8 cellular contexts compared by ENCODE assay signal in the genomic region with DNA sequence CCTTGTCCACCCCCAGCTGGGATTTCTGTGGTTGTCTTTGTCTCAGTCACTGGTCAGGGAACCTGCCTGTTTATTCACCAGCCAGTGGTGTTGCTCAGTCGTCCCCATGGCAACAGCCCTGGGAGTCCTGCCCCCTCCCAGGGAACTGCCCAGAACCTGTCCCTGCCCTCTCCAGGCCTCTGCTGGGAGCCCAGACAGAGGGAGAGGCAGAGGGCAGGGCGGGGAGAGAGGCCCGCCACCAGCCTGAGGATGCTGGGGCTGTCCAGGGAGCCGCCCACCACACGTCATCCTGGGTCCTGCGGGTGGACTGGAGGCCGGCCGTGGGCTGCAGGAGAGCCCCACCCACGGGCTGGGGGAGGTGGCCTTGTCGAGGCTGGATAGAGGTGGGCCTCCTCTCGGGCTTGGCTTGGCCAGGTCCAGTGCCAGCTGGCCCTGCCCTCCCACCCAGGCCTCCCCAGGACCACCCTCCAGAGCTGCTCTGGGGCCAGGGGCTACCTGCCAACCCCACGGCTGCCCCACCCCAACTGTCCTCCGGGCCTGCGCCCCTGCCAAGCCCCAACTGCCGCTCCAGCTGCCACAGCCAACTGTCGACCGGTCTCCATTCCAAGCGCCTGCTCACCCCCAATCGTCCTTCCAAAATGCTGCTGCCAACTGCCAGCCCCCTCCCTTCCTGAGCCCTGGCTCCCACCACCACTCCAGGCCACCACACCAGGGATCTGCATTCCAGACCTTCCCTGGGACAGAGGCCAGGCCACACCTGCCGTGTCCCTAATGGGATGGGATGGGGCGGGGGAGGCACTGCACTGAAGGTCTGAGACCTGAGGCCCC. TPM values are rescaled to one million over a fixed set of nuclear protein-coding genes. Genes with fewer than 3 reads are reported as not detected.
DNase-seq lines count a peak whose midpoint lies in the region; TF ChIP-seq lines count a peak whose summit lies in the region.

No MANE protein-coding gene starts in this region.

- H3K27me3 ChIP-seq in breast epithelium = no peaks in the 10 kb centered on the region

- no peaks in the 10 kb centered on the region for H3K9me3 ChIP-seq in breast epithelium

- in situ Hi-C loops in GM13976 (cut with MboI; ENCODE audit: low sequenced_read_pairs, unreplicated experiment) = no loop called here

- H3K9me3 Mint-ChIP-seq in activated T-helper 1 cell treated with anti-CD3 and anti-CD28 coated beads, Interleukin-12 subunit alpha, Interleukin-12 subunit beta, Interleukin-2, Interleukin-4 antibody, amounts not matched to agents 30 ng/mL and 10 ng/mL and 1 ng/mL, durations not matched to agents 14 hours and 24 hours and 36 hours = no peaks in the 10 kb centered on the region

- no peaks in the 10 kb centered on the region for H3K36me3 ChIP-seq in breast epithelium

- peaks cover 19% of the 10 kb centered on the region for H3K27me3 Mint-ChIP-seq in activated T-helper 1 cell treated with anti-CD3 and anti-CD28 coated beads, Interleukin-12 subunit alpha, Interleukin-12 subunit beta, Interleukin-2, Interleukin-4 antibody, amounts not matched to agents 30 ng/mL and 10 ng/mL and 1 ng/mL, durations not matched to agents 14 hours and 24 hours and 36 hours (ENCODE audit: insufficient read depth)

- H3K36me3 Mint-ChIP-seq in activated T-helper 1 cell treated with anti-CD3 and anti-CD28 coated beads, Interleukin-12 subunit alpha, Interleukin-12 subunit beta, Interleukin-2, Interleukin-4 antibody, amounts not matched to agents 30 ng/mL and 10 ng/mL and 1 ng/mL, durations not matched to agents 14 hours and 24 hours and 36 hours (ENCODE audit: low read depth) = no peaks in the 10 kb centered on the region

- peaks cover 8 to 16% of the 10 kb centered on the region in 2 donors for H3K4me1 ChIP-seq in breast epithelium

- DNase-seq in GM13976 (ENCODE audit: low spot score) (peak; percentile 76), NCI-H446 (lab: John Stamatoyannopoulos, UW) (peak; percentile 98 to 100), breast epithelium (ENCODE audit: low spot score in 2 of 2) (peak; percentile 88 to 97), iPS-NIHi11 (ENCODE audit: low spot score) (peak; percentile 96), smooth muscle cell of the brain vasculature (ENCODE audit: low read depth, low spot score) (peak; percentile 92), NOMO-1 (lab: John Stamatoyannopoulos, UW; ENCODE audit: unreplicated experiment in 2 of 2) (no peak)
- DNase-seq in activated CD4-positive, CD25-positive, alpha-beta regulatory T cell (lab: John Stamatoyannopoulos, UW) = no peak
- DNase-seq in activated T-helper 1 cell treated with anti-CD3 and anti-CD28 coated beads, Interleukin-12 subunit alpha, Interleukin-12 subunit beta, Interleukin-2, Interleukin-4 antibody, amounts not matched to agents 30 ng/mL and 10 ng/mL and 1 ng/mL, durations not matched to agents 14 hours and 24 hours and 36 hours (ENCODE audit: low spot score) = no peak

- peak overlapping the region in 2 of 3 donors; percentile 19 to 47 for H3K4me3 ChIP-seq in breast epithelium

- intact Hi-C loops in breast epithelium (cut with DNase I; ENCODE audit: low total_unique reads) = no loop called here
- intact Hi-C loops in activated T-helper 1 cell treated with anti-CD3 and anti-CD28 coated beads, Interleukin-12 subunit alpha, Interleukin-12 subunit beta, Interleukin-2, Interleukin-4 antibody, amounts not matched to agents 30 ng/mL and 10 ng/mL and 1 ng/mL, durations not matched to agents 14 hours and 24 hours and 36 hours (cut with micrococcal nuclease) = no loop called here

- TF ChIP-seq CTCF in GM13976 (IDR thresholded peaks at IDR 0.05; ENCODE audit: borderline replicate concordance, control extremely low read depth, extremely low read depth, insufficient read depth, missing control alignments) (no peak), breast epithelium (IDR thresholded peaks at IDR 0.05) (no peak)

- peak overlapping the region; percentile 80 to 94 for H3K27ac ChIP-seq in breast epithelium

- no peak overlapping the region for H3K27ac Mint-ChIP-seq in activated T-helper 1 cell treated with anti-CD3 and anti-CD28 coated beads, Interleukin-12 subunit alpha, Interleukin-12 subunit beta, Interleukin-2, Interleukin-4 antibody, amounts not matched to agents 30 ng/mL and 10 ng/mL and 1 ng/mL, durations not matched to agents 14 hours and 24 hours and 36 hours

- no peak for TF ChIP-seq POLR2A in breast epithelium (IDR thresholded peaks at IDR 0.05)

- H3K4me1 Mint-ChIP-seq in activated T-helper 1 cell treated with anti-CD3 and anti-CD28 coated beads, Interleukin-12 subunit alpha, Interleukin-12 subunit beta, Interleukin-2, Interleukin-4 antibody, amounts not matched to agents 30 ng/mL and 10 ng/mL and 1 ng/mL, durations not matched to agents 14 hours and 24 hours and 36 hours (ENCODE audit: low read depth) = peaks cover under 1% of the 10 kb centered on the region

- H3K4me3 Mint-ChIP-seq in activated T-helper 1 cell treated with anti-CD3 and anti-CD28 coated beads, Interleukin-12 subunit alpha, Interleukin-12 subunit beta, Interleukin-2, Interleukin-4 antibody, amounts not matched to agents 30 ng/mL and 10 ng/mL and 1 ng/mL, durations not matched to agents 14 hours and 24 hours and 36 hours = no peak overlapping the region

RNA-seq across cellular contexts. Expression of gene ZBTB46, which starts 4.2 kb away (rescaled TPM):
- 10 to 100 TPM in 2 of 3 donors, 1 to 10 TPM in 1; 8.2 to 18.7 (median 10.7) TPM for total RNA-seq in breast epithelium
- total RNA-seq in activated T-helper 1 cell treated with anti-CD3 and anti-CD28 coated beads, Interleukin-12 subunit alpha, Interleukin-12 subunit beta, Interleukin-2, Interleukin-4 antibody, amounts not matched to agents 30 ng/mL and 10 ng/mL and 1 ng/mL, durations not matched to agents 14 hours and 24 hours and 36 hours = 1.1 and 1.2 TPM in 2 replicates

RNA-seq across cellular contexts. Expression of gene ABHD16B, which starts 26.1 kb away (rescaled TPM):
- total RNA-seq in breast epithelium = not detected
- not detected in 2 replicates for total RNA-seq in activated T-helper 1 cell treated with anti-CD3 and anti-CD28 coated beads, Interleukin-12 subunit alpha, Interleukin-12 subunit beta, Interleukin-2, Interleukin-4 antibody, amounts not matched to agents 30 ng/mL and 10 ng/mL and 1 ng/mL, durations not matched to agents 14 hours and 24 hours and 36 hours

RNA-seq across cellular contexts. Expression of gene TPD52L2, which starts 29.8 kb away (rescaled TPM):
- 100 to 1,000 TPM in 1 of 3 donors, 10 to 100 TPM in 2; 75.1 to 146 (median 84.2) TPM for total RNA-seq in breast epithelium
- 65.9 and 73.2 TPM in 2 replicates for total RNA-seq in activated T-helper 1 cell treated with anti-CD3 and anti-CD28 coated beads, Interleukin-12 subunit alpha, Interleukin-12 subunit beta, Interleukin-2, Interleukin-4 antibody, amounts not matched to agents 30 ng/mL and 10 ng/mL and 1 ng/mL, durations not matched to agents 14 hours and 24 hours and 36 hours

RNA-seq across cellular contexts. Expression of gene DNAJC5, which starts 59.7 kb away (rescaled TPM):
- total RNA-seq in breast epithelium = 10 to 100 TPM; 31.1 to 37.9 (median 37.0) TPM
- total RNA-seq in activated T-helper 1 cell treated with anti-CD3 and anti-CD28 coated beads, Interleukin-12 subunit alpha, Interleukin-12 subunit beta, Interleukin-2, Interleukin-4 antibody, amounts not matched to agents 30 ng/mL and 10 ng/mL and 1 ng/mL, durations not matched to agents 14 hours and 24 hours and 36 hours = 47.5 and 48.2 TPM in 2 replicates

Comparison
In these comparisons a context has a peak if more than half of its experiments do, and no peak if none do; other contexts are left out.
1. DNase-seq: peak in GM13976 (single experiment), NCI-H446 (2 of 2), breast epithelium (2 of 2), iPS-NIHi11 (single experiment) and smooth muscle cell of the brain vasculature (single experiment); none in activated CD4-positive, CD25-positive, alpha-beta regulatory T cell (0 of 4), NOMO-1 (0 of 2) and activated T-helper 1 cell treated with anti-CD3 and anti-CD28 coated beads, Interleukin-12 subunit alpha, Interleukin-12 subunit beta, Interleukin-2, Interleukin-4 antibody, amounts not matched to agents 30 ng/mL and 10 ng/mL and 1 ng/mL, durations not matched to agents 14 hours and 24 hours and 36 hours (single experiment).